1 cellular context compared by ENCODE assay signal in genomic region chr16:11328172-11329079, GRCh38.
TF ChIP-seq lines count a peak whose summit lies in the region.

No MANE protein-coding gene starts in this region.

TF ChIP-seq in GM23338, 12 proteins besides CTCF, POLR2A, EP300 and RAD21 (continued from another document):
- TF ChIP-seq ZNF462 (CRISPR knock-in tag; IDR thresholded peaks at IDR 0.05) (peak; percentile 76; the same call in 1 of the 2 replicates), STAT1 (IDR thresholded peaks at IDR 0.05; ENCODE audit: unreplicated experiment) (no peak), JUNB (IDR thresholded peaks at IDR 0.05; ENCODE audit: unreplicated experiment) (no peak), NANOG (IDR thresholded peaks at IDR 0.05; ENCODE audit: borderline replicate concordance) (peak; percentile 69), REST (IDR thresholded peaks at IDR 0.05; ENCODE audit: unreplicated experiment) (no peak), CREB1 (CRISPR knock-in tag; IDR thresholded peaks at IDR 0.05; ENCODE audit: low read depth) (no peak), POLR2AphosphoS5 (IDR thresholded peaks at IDR 0.05; ENCODE audit: low read depth) (peak; percentile 34), EZH2 (IDR thresholded peaks at IDR 0.05; ENCODE audit: low read depth, unreplicated experiment) (no peak)
